ENCODE assay signal across 12 cellular contexts in the genomic region with DNA sequence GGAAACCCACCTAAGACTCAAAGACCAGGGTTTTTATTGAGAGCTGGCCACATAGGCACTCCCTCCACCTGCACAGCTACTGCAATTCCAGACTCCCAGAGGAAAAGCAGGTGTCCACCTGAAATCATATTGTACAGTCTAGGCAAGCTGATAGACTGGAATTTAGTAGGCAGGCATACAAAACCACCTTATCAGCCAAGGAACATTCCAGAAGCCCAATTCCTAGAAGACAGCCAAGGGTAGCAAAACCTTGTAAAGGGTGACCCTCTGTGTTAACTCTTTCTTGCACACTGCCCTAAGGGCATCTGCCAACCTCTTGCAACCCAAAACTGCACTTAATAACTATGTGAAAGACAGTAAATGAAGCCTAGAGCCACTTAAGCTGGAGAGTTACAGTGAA. TPM values are rescaled to one million over a fixed set of nuclear protein-coding genes. Genes with fewer than 3 reads are reported as not detected.
"Had no signal": no experiment of that assay in that cellular context is flagged by ENCODE, and none has a peak within 500 bp of the region (broad histone marks: within the 10 kb centered on the region; RNA-seq: fewer than 3 reads in every experiment).

No MANE protein-coding gene starts in this region.

- H3K36me3 ChIP-seq: HAP-1 had no signal

- H3K4me1 ChIP-seq: HAP-1 had no signal

- H3K9me3 ChIP-seq: HAP-1 had no signal

- ATAC-seq: GM23338, HCT116 had no signal

- DNase-seq: GM23248, GOT3, H7, H9, HCEC 1CT, HFFc6 had no signal

- H3K4me2 ChIP-seq: GM23338 had no signal

- H2AFZ ChIP-seq: GM23248, GM23338 had no signal

- H3K4me3 ChIP-seq: GM23248, GM23338, HAP-1 had no signal

- H3K27ac ChIP-seq: GM23248 had no signal

- H3K9ac ChIP-seq: GM23248 had no signal

- FAIRE-seq: H1, H54 had no signal

RNA-seq across cellular contexts. Expression of a gene that starts 5.3 kb away (rescaled TPM):
- total RNA-seq: GM23248, GM23338, H4, H7, H9, HFFc6 had no signal
- polyA plus RNA-seq: GM23248 had no signal

RNA-seq across cellular contexts. Expression of a gene that starts 5.7 kb away (rescaled TPM):
- total RNA-seq: GM23248, HFFc6 had no signal
- polyA plus RNA-seq: GM23248 had no signal

RNA-seq across cellular contexts. Expression of a gene that starts 46.5 kb away (rescaled TPM):
- total RNA-seq: GM23248, GM23338, H7, HFFc6 had no signal
- polyA plus RNA-seq: GM23248, GM23338 had no signal
